In the genomic region with DNA sequence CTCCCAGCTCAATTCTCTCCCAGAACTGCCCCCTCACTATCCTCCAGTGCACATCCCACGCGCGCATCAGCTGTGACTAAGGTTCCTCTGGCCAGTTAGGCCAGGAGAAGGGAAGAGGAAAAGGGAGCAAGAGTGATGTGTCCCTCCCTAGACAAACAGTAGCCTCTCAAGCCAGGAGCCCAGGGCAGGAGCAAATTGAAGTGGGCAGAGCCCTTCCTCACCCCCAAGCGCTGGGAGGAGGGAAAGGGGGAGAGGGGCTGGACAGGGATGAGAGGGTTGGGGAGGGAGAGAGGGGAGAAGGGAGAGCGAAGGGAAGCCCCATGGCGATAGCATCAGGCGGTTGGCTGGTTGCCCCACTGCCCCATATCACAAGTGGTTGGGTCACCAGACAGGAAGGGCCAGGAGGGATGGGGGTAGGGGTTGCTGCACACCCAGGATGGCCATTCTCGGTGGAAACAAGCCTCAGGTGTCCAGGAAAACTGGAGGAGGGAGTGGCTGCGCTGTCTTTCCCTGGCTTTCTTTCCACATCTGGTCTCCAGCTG, we compare ENCODE assay signal across 8 cellular contexts. TPM values are rescaled to one million over a fixed set of nuclear protein-coding genes. Genes with fewer than 3 reads are reported as not detected.
DNase-seq lines count a peak whose midpoint lies in the region; ATAC-seq, FAIRE-seq and TF ChIP-seq lines count a peak whose summit lies in the region.

No MANE protein-coding gene starts in this region.

- peaks cover 4% of the 10 kb centered on the region for H3K36me3 Mint-ChIP-seq in CD4-positive, CD25-positive, alpha-beta regulatory T cell
- peaks cover 15% of the 10 kb centered on the region for H3K36me3 Mint-ChIP-seq in stimulated activated memory B cell treated with anti-CD40 and anti-IgM and Interleukin-4, amounts not matched to agents 10 μg/mL and 1 μg/mL and 100 μg/mL, for 72 hours

- dilution Hi-C loops in keratinocyte (cut with MboI; ENCODE audit: extremely low pct_ligation_motif_present, low sequenced_read_pairs) = no loop called here

- peaks cover 0 to 2% (median 0%) of the 10 kb centered on the region in 7 donors for H3K9me3 Mint-ChIP-seq in CD4-positive, CD25-positive, alpha-beta regulatory T cell
- H3K9me3 Mint-ChIP-seq in stimulated activated memory B cell treated with anti-CD40 and anti-IgM and Interleukin-4, amounts not matched to agents 10 μg/mL and 1 μg/mL and 100 μg/mL, for 72 hours = no peaks in the 10 kb centered on the region

- in situ Hi-C loops in astrocyte of the spinal cord (cut with HindIII; ENCODE audit: low sequenced_read_pairs) = no loop called here

- H4K20me1 ChIP-seq in Karpas-422 (ENCODE audit: insufficient read depth, low read depth, low read length) (no peaks in the 10 kb centered on the region), keratinocyte (ENCODE audit: control insufficient read depth, extremely low read depth, insufficient read depth, low read length) (no peaks in the 10 kb centered on the region)

- no peaks in the 10 kb centered on the region for H3K9me2 ChIP-seq in Karpas-422 (replicated peaks; ENCODE audit: insufficient read depth, low read length)

- H3K27me3 ChIP-seq in CD4-positive, CD25-positive, alpha-beta regulatory T cell (ENCODE audit: control insufficient read depth, insufficient read depth, low read length) = no peaks in the 10 kb centered on the region
- H3K27me3 ChIP-seq in Karpas-422 (ENCODE audit: low read length) = no peaks in the 10 kb centered on the region
- no peaks in the 10 kb centered on the region for H3K27me3 ChIP-seq in keratinocyte (ENCODE audit: control insufficient read depth, extremely low read depth, insufficient read depth, low read length)

- H2AFZ ChIP-seq in Karpas-422 (ENCODE audit: low read length) (peak overlapping the region; percentile 95; the same call in 1 of the 2 replicates), keratinocyte (ENCODE audit: control insufficient read depth, low read length) (no peak overlapping the region)

- H3K4me2 ChIP-seq in Karpas-422 (ENCODE audit: low read depth, low read length, poor library complexity, severe bottlenecking) (peak overlapping the region; percentile 99), keratinocyte (ENCODE audit: control insufficient read depth, extremely low read depth, insufficient read depth, low read depth, low read length) (peak overlapping the region; percentile 96)

- no peak for DNase-seq in CD4-positive, CD25-positive, alpha-beta regulatory T cell
- DNase-seq in Karpas-422 (no peak), astrocyte of the spinal cord (ENCODE audit: low read depth, low spot score) (no peak), keratinocyte (ENCODE audit: low read depth, low spot score) (no peak), Ammon's horn (ENCODE audit: low spot score) (no peak), NCI-H2171 (lab: John Stamatoyannopoulos, UW) (no peak)

- H3K27ac ChIP-seq in CD4-positive, CD25-positive, alpha-beta regulatory T cell (ENCODE audit: insufficient read depth, low read length, poor library complexity, severe bottlenecking) = peak overlapping the region; percentile 79
- H3K27ac ChIP-seq in Karpas-422 (ENCODE audit: low read length) (peak overlapping the region; percentile 44), keratinocyte (ENCODE audit: control insufficient read depth, insufficient read depth, low read length) (peak overlapping the region; percentile 96)

- no peak for FAIRE-seq in keratinocyte (lab: Jason Lieb, UNC)

- peaks cover 42% of the 10 kb centered on the region for H3K4me1 ChIP-seq in CD4-positive, CD25-positive, alpha-beta regulatory T cell (ENCODE audit: control insufficient read depth, insufficient read depth, low read length, poor library complexity, severe bottlenecking)
- peaks cover 47% of the 10 kb centered on the region for H3K4me1 ChIP-seq in Karpas-422 (ENCODE audit: low read length)
- H3K4me1 ChIP-seq in keratinocyte (ENCODE audit: control insufficient read depth, extremely low read depth, insufficient read depth, low read length) = peaks cover 32% of the 10 kb centered on the region

- H3K36me3 ChIP-seq in CD4-positive, CD25-positive, alpha-beta regulatory T cell (ENCODE audit: control insufficient read depth, insufficient read depth, low read length) = peaks cover 4% of the 10 kb centered on the region
- H3K36me3 ChIP-seq in Karpas-422 (ENCODE audit: insufficient read depth, low read length) = no peaks in the 10 kb centered on the region
- H3K36me3 ChIP-seq in keratinocyte (ENCODE audit: control insufficient read depth in 2 of 2, extremely low read depth in 1 of 2, insufficient read depth in 2 of 2, low read length in 2 of 2) = peaks cover 20 to 24% of the 10 kb centered on the region in 2 experiments

- peak overlapping the region; percentile 89 to 93 (median 90) for H3K27ac Mint-ChIP-seq in CD4-positive, CD25-positive, alpha-beta regulatory T cell
- H3K27ac Mint-ChIP-seq in stimulated activated memory B cell treated with anti-CD40 and anti-IgM and Interleukin-4, amounts not matched to agents 10 μg/mL and 1 μg/mL and 100 μg/mL, for 72 hours = peak overlapping the region; percentile 91

- TF ChIP-seq CTCF in astrocyte of the spinal cord (IDR thresholded peaks at IDR 0.05; ENCODE audit: low read depth, low read length) (no peak), keratinocyte (optimal IDR thresholded peaks at IDR 0.05 in 1 of 3, IDR thresholded peaks at IDR 0.05 in 1 of 3, conservative IDR thresholded peaks at IDR 0.05 in 1 of 3; ENCODE audit: extremely low read depth in 1 of 3, insufficient read depth in 2 of 3, low read length in 3 of 3) (no peak)

- H3K9ac ChIP-seq in Karpas-422 (ENCODE audit: low read length) = peak overlapping the region; percentile 96
- H3K9ac ChIP-seq in keratinocyte (ENCODE audit: control insufficient read depth, extremely low read depth, insufficient read depth, low read length) = peak overlapping the region; percentile 95

- H3K9me1 ChIP-seq in keratinocyte (ENCODE audit: control insufficient read depth, extremely low read depth, insufficient read depth, low read length) = no peaks in the 10 kb centered on the region

- no peaks in the 10 kb centered on the region for H3K9me3 ChIP-seq in CD4-positive, CD25-positive, alpha-beta regulatory T cell (ENCODE audit: control insufficient read depth in 2 of 2, low read length in 2 of 2)
- no peaks in the 10 kb centered on the region for H3K9me3 ChIP-seq in Karpas-422 (ENCODE audit: low read length)
- H3K9me3 ChIP-seq in keratinocyte (ENCODE audit: control insufficient read depth, low read depth, low read length) = no peaks in the 10 kb centered on the region

- H3K4me3 ChIP-seq in CD4-positive, CD25-positive, alpha-beta regulatory T cell (ENCODE audit: low read depth, low read length) = peak overlapping the region; percentile 62
- H3K4me3 ChIP-seq in Karpas-422 (ENCODE audit: low read length) (peak overlapping the region; percentile 95), astrocyte of the spinal cord (ENCODE audit: low read depth, low read length) (peak overlapping the region; percentile 83), keratinocyte (ENCODE audit: control insufficient read depth in 2 of 3, extremely low read depth in 1 of 3, insufficient read depth in 2 of 3, low read depth in 1 of 3, low read length in 3 of 3) (peak overlapping the region; percentile 74 to 90 (median 83))

- H3K79me2 ChIP-seq in Karpas-422 (ENCODE audit: low read length) (peaks cover 14% of the 10 kb centered on the region), keratinocyte (ENCODE audit: control insufficient read depth, insufficient read depth, low read length) (peaks cover 22% of the 10 kb centered on the region)

- peaks cover 6 to 48% (median 32%) of the 10 kb centered on the region in 4 donors for H3K4me1 Mint-ChIP-seq in CD4-positive, CD25-positive, alpha-beta regulatory T cell
- peaks cover 51% of the 10 kb centered on the region for H3K4me1 Mint-ChIP-seq in stimulated activated memory B cell treated with anti-CD40 and anti-IgM and Interleukin-4, amounts not matched to agents 10 μg/mL and 1 μg/mL and 100 μg/mL, for 72 hours

- H3K4me3 Mint-ChIP-seq in CD4-positive, CD25-positive, alpha-beta regulatory T cell = peak overlapping the region; percentile 77 to 92 (median 84)
- H3K4me3 Mint-ChIP-seq in stimulated activated memory B cell treated with anti-CD40 and anti-IgM and Interleukin-4, amounts not matched to agents 10 μg/mL and 1 μg/mL and 100 μg/mL, for 72 hours = peak overlapping the region; percentile 85

- H3K27me3 Mint-ChIP-seq in CD4-positive, CD25-positive, alpha-beta regulatory T cell = no peaks in the 10 kb centered on the region
- no peaks in the 10 kb centered on the region for H3K27me3 Mint-ChIP-seq in stimulated activated memory B cell treated with anti-CD40 and anti-IgM and Interleukin-4, amounts not matched to agents 10 μg/mL and 1 μg/mL and 100 μg/mL, for 72 hours

- no peak for ATAC-seq in CD4-positive, CD25-positive, alpha-beta regulatory T cell (ENCODE audit: low read depth in 2 of 2)
- ATAC-seq in stimulated activated memory B cell treated with anti-CD40 and anti-IgM and Interleukin-4, amounts not matched to agents 10 μg/mL and 1 μg/mL and 100 μg/mL, for 72 hours = no peak
- no peak for ATAC-seq in HG02798 (IDR thresholded peaks at IDR 0.05; ENCODE audit: poor library complexity, unreplicated experiment)

RNA-seq across cellular contexts. Expression of a gene that starts 1.1 kb away (rescaled TPM):
- 46.4 TPM for total RNA-seq in CD4-positive, CD25-positive, alpha-beta regulatory T cell
- 100 to 1,000 TPM; 145 to 205 (median 180) TPM for polyA plus RNA-seq in CD4-positive, CD25-positive, alpha-beta regulatory T cell
- total RNA-seq in Karpas-422 (2014; rRNA removed; shearing (Covaris generic); ENCODE audit: low replicate concordance) = 150 and 266 TPM in 2 replicates
- 517 to 917 TPM (median 749 TPM) in 3 replicates for polyA plus RNA-seq in keratinocyte
- 290 TPM for polyA plus RNA-seq in keratinocyte (2011; ENCODE audit: low read depth)
- polyA plus RNA-seq in keratinocyte (2011; cell fraction: cytosol; rRNA removed) = 762 and 937 TPM in 2 replicates
- 747 and 954 TPM in 2 replicates for polyA plus RNA-seq in keratinocyte (2011; cell fraction: nucleus; rRNA removed)
- polyA plus RNA-seq in keratinocyte (2012; ENCODE audit: low replicate concordance) = 609 and 814 TPM in 2 replicates
- polyA minus RNA-seq in keratinocyte = 130 to 440 TPM (median 416 TPM) in 3 replicates
- polyA minus RNA-seq in keratinocyte (2011; cell fraction: cytosol; rRNA and poly(A)+ RNA removed) = 361 TPM
- 155 and 221 TPM in 2 replicates for polyA minus RNA-seq in keratinocyte (2011; cell fraction: nucleus; rRNA and poly(A)+ RNA removed)

RNA-seq across cellular contexts. Expression of a gene that starts 7.5 kb away (rescaled TPM):
- total RNA-seq in CD4-positive, CD25-positive, alpha-beta regulatory T cell = 10.1 TPM
- polyA plus RNA-seq in CD4-positive, CD25-positive, alpha-beta regulatory T cell = 1 to 10 TPM in 3 of 4 donors, under 1 TPM in 1; 0.94 to 1.6 (median 1.4) TPM
- 12.4 and 12.8 TPM in 2 replicates for total RNA-seq in Karpas-422 (2014; rRNA removed; shearing (Covaris generic); ENCODE audit: low replicate concordance)
- 0.67 to 1.2 TPM (median 0.77 TPM) in 3 replicates for polyA plus RNA-seq in keratinocyte
- not detected for polyA plus RNA-seq in keratinocyte (2011; ENCODE audit: low read depth)
- polyA plus RNA-seq in keratinocyte (2011; cell fraction: cytosol; rRNA removed) = 0.18 and 0.47 TPM in 2 replicates
- polyA plus RNA-seq in keratinocyte (2011; cell fraction: nucleus; rRNA removed) = 3.4 and 5.0 TPM in 2 replicates
- 0.79 and 1.8 TPM in 2 replicates for polyA plus RNA-seq in keratinocyte (2012; ENCODE audit: low replicate concordance)
- 1.2 to 2.9 TPM (median 2.1 TPM) in 3 replicates for polyA minus RNA-seq in keratinocyte
- not detected for polyA minus RNA-seq in keratinocyte (2011; cell fraction: cytosol; rRNA and poly(A)+ RNA removed)
- not detected in 2 replicates for polyA minus RNA-seq in keratinocyte (2011; cell fraction: nucleus; rRNA and poly(A)+ RNA removed)

RNA-seq across cellular contexts. Expression of a gene that starts 11.9 kb away (rescaled TPM):
- 60.1 TPM for total RNA-seq in CD4-positive, CD25-positive, alpha-beta regulatory T cell
- 100 to 1,000 TPM in 3 of 4 donors, 10 to 100 TPM in 1; 83.6 to 128 (median 112) TPM for polyA plus RNA-seq in CD4-positive, CD25-positive, alpha-beta regulatory T cell
- total RNA-seq in Karpas-422 (2014; rRNA removed; shearing (Covaris generic); ENCODE audit: low replicate concordance) = 83.4 and 191 TPM in 2 replicates
- polyA plus RNA-seq in keratinocyte = 53.1 to 68.2 TPM (median 62.5 TPM) in 3 replicates
- 27.4 TPM for polyA plus RNA-seq in keratinocyte (2011; ENCODE audit: low read depth)
- polyA plus RNA-seq in keratinocyte (2011; cell fraction: cytosol; rRNA removed) = 47.9 and 70.6 TPM in 2 replicates
- polyA plus RNA-seq in keratinocyte (2011; cell fraction: nucleus; rRNA removed) = 17.0 and 20.4 TPM in 2 replicates
- 39.8 and 73.4 TPM in 2 replicates for polyA plus RNA-seq in keratinocyte (2012; ENCODE audit: low replicate concordance)
- polyA minus RNA-seq in keratinocyte = 25.8 to 32.3 TPM (median 31.8 TPM) in 3 replicates
- polyA minus RNA-seq in keratinocyte (2011; cell fraction: cytosol; rRNA and poly(A)+ RNA removed) = 25.7 TPM
- polyA minus RNA-seq in keratinocyte (2011; cell fraction: nucleus; rRNA and poly(A)+ RNA removed) = 5.3 and 10.4 TPM in 2 replicates

RNA-seq across cellular contexts. Expression of a gene that starts 15.2 kb away (rescaled TPM):
- total RNA-seq in CD4-positive, CD25-positive, alpha-beta regulatory T cell = 7.4 TPM
- 1 to 10 TPM in 1 of 4 donors, under 1 TPM in 3; 0.56 to 1.2 (median 0.66) TPM for polyA plus RNA-seq in CD4-positive, CD25-positive, alpha-beta regulatory T cell
- total RNA-seq in Karpas-422 (2014; rRNA removed; shearing (Covaris generic); ENCODE audit: low replicate concordance) = 2.9 and 7.8 TPM in 2 replicates
- 2.5 to 6.2 TPM (median 2.7 TPM) in 3 replicates for polyA plus RNA-seq in keratinocyte
- polyA plus RNA-seq in keratinocyte (2011; ENCODE audit: low read depth) = 0.82 TPM
- 2.2 and 3.3 TPM in 2 replicates for polyA plus RNA-seq in keratinocyte (2011; cell fraction: cytosol; rRNA removed)
- 1.9 and 2.4 TPM in 2 replicates for polyA plus RNA-seq in keratinocyte (2011; cell fraction: nucleus; rRNA removed)
- polyA plus RNA-seq in keratinocyte (2012; ENCODE audit: low replicate concordance) = 1.2 and 9.6 TPM in 2 replicates
- polyA minus RNA-seq in keratinocyte = 1.8 to 16.1 TPM (median 2.7 TPM) in 3 replicates
- 2.1 TPM for polyA minus RNA-seq in keratinocyte (2011; cell fraction: cytosol; rRNA and poly(A)+ RNA removed)
- polyA minus RNA-seq in keratinocyte (2011; cell fraction: nucleus; rRNA and poly(A)+ RNA removed) = 0.42 and 1.8 TPM in 2 replicates

RNA-seq across cellular contexts. Expression of a gene that starts 20.0 kb away (rescaled TPM):
- 0.76 TPM for total RNA-seq in CD4-positive, CD25-positive, alpha-beta regulatory T cell
- polyA plus RNA-seq in CD4-positive, CD25-positive, alpha-beta regulatory T cell = under 1 TPM in 1 of 4 donors, not detected in 3; 0.29 TPM
- total RNA-seq in Karpas-422 (2014; rRNA removed; shearing (Covaris generic); ENCODE audit: low replicate concordance) = 0.78 and 2.6 TPM in 2 replicates
- 0.04 to 0.19 TPM (median 0.07 TPM) in 3 replicates for polyA plus RNA-seq in keratinocyte
- polyA plus RNA-seq in keratinocyte (2011; ENCODE audit: low read depth) = 0.44 TPM
- polyA plus RNA-seq in keratinocyte (2011; cell fraction: cytosol; rRNA removed) = 0.27 TPM in 1 of 2 replicates, not detected in the other
- 0.45 and 0.51 TPM in 2 replicates for polyA plus RNA-seq in keratinocyte (2011; cell fraction: nucleus; rRNA removed)
- polyA plus RNA-seq in keratinocyte (2012; ENCODE audit: low replicate concordance) = 0.24 and 0.95 TPM in 2 replicates
- 0.20 TPM in 1 of 3 replicates, not detected in the others for polyA minus RNA-seq in keratinocyte
- not detected for polyA minus RNA-seq in keratinocyte (2011; cell fraction: cytosol; rRNA and poly(A)+ RNA removed)
- not detected in 2 replicates for polyA minus RNA-seq in keratinocyte (2011; cell fraction: nucleus; rRNA and poly(A)+ RNA removed)

Comparison
In these comparisons a context has a peak if more than half of its experiments do, and no peak if none do; other contexts are left out.
1. H3K27ac ChIP-seq: peak in every context shown above with its lines; median percentile 96 in keratinocyte; 79 in CD4-positive, CD25-positive, alpha-beta regulatory T cell; 44 in Karpas-422.